9 cellular contexts compared by ENCODE assay signal in genomic region chr11:62538470-62539237, GRCh38. TPM values are rescaled to one million over a fixed set of nuclear protein-coding genes. Genes with fewer than 3 reads are reported as not detected.
A peak's percentile ranks its signal among the peaks of the same experiment; 100 is the strongest.
DNase-seq lines count a peak whose midpoint lies in the region; ATAC-seq and TF ChIP-seq lines count a peak whose summit lies in the region.
"Had no signal": no experiment of that assay in that cellular context is flagged by ENCODE, and none has a peak within 500 bp of the region (broad histone marks: within the 10 kb centered on the region; RNA-seq: fewer than 3 reads in every experiment).

No MANE protein-coding gene starts in this region.

- H3K36me3 Mint-ChIP-seq in activated naive CD4-positive, alpha-beta T cell treated with anti-CD3 and anti-CD28 coated beads, Interleukin-2, amount 10 ng/mL, durations not matched to agents 7 days and 5 days = peaks cover 15% of the 10 kb centered on the region
- peaks cover 5 to 6% of the 10 kb centered on the region in 2 donors for H3K36me3 Mint-ChIP-seq in activated naive CD4-positive, alpha-beta T cell treated with anti-CD3 and anti-CD28 coated beads, Interleukin-2, amount 50 U/mL, for 72 hours
- H3K36me3 Mint-ChIP-seq in activated naive CD8-positive, alpha-beta T cell = peaks cover 8% of the 10 kb centered on the region

- peak overlapping the region in 1 of 2 experiments; percentile 51 for H3K23ac ChIP-seq in mesenchymal stem cell (ENCODE audit: low read length in 2 of 2)

- peak overlapping the region; percentile 46 for H4K91ac ChIP-seq in mesenchymal stem cell (ENCODE audit: low read length)

- H3K79me1 ChIP-seq in mesenchymal stem cell (replicated peaks; ENCODE audit: low read length, poor library complexity, severe bottlenecking) = no peaks in the 10 kb centered on the region

- peak overlapping the region in 1 of 2 experiments; percentile 35 for H2BK12ac ChIP-seq in mesenchymal stem cell (ENCODE audit: low read length in 2 of 2)

- peak overlapping the region; percentile 90 for H3K27ac ChIP-seq in mesenchymal stem cell (ENCODE audit: low read length, poor library complexity, severe bottlenecking)
- peak overlapping the region; percentile 19 for H3K27ac ChIP-seq in upper lobe of right lung

- peak overlapping the region in 1 of 2 experiments; percentile 74 for H3K4me3 ChIP-seq in mesenchymal stem cell (ENCODE audit: insufficient read depth in 1 of 2, low read depth in 1 of 2, low read length in 2 of 2)
- peak overlapping the region; percentile 6 for H3K4me3 ChIP-seq in upper lobe of right lung

- H3K4me2 ChIP-seq in mesenchymal stem cell (ENCODE audit: low read length, poor library complexity, severe bottlenecking) = peak overlapping the region; percentile 15

- H3K9me3 ChIP-seq in mesenchymal stem cell (ENCODE audit: control insufficient read depth, low read length) = no peaks in the 10 kb centered on the region
- H3K9me3 ChIP-seq in upper lobe of right lung = no peaks in the 10 kb centered on the region
- H3K9me3 ChIP-seq: MG63 had no signal

- WGBS in mesenchymal stem cell = 80% methylated on average over 19 of the region's 19 CpGs

- H3K27me3 Mint-ChIP-seq in activated naive CD4-positive, alpha-beta T cell treated with anti-CD3 and anti-CD28 coated beads, Interleukin-2, amount 10 ng/mL, durations not matched to agents 7 days and 5 days = no peaks in the 10 kb centered on the region
- no peaks in the 10 kb centered on the region for H3K27me3 Mint-ChIP-seq in activated naive CD8-positive, alpha-beta T cell

- CTCF ChIA-PET in activated naive CD4-positive, alpha-beta T cell treated with anti-CD3 and anti-CD28 coated beads, Interleukin-2, amount 10 ng/mL, durations not matched to agents 7 days and 5 days (lab: Charles Lee) = interaction anchor here (2.7 to 11.3 kb wide), 2 partner anchors 18 to 114 kb away, joined by 22 to 276 read pairs; no protein-coding TSS in a partner anchor

- peaks cover 63% of the 10 kb centered on the region for H3K4me1 ChIP-seq in mesenchymal stem cell (ENCODE audit: control insufficient read depth, insufficient read depth, low read depth, low read length)
- peaks cover 67% of the 10 kb centered on the region for H3K4me1 ChIP-seq in upper lobe of right lung

- H3K9ac ChIP-seq in mesenchymal stem cell (ENCODE audit: low read length) = peak overlapping the region; percentile 66

- H3K27me3 ChIP-seq in mesenchymal stem cell (ENCODE audit: control insufficient read depth in 1 of 2, insufficient read depth in 1 of 2, low read length in 2 of 2) (no peaks in the 10 kb centered on the region), upper lobe of right lung (no peaks in the 10 kb centered on the region)
- H3K27me3 ChIP-seq: MG63 had no signal

- H3K4ac ChIP-seq in mesenchymal stem cell (ENCODE audit: low read depth in 1 of 2, low read length in 2 of 2) = no peak overlapping the region

- no peak overlapping the region for H4K8ac ChIP-seq in mesenchymal stem cell (ENCODE audit: low read length)

- H2BK15ac ChIP-seq in mesenchymal stem cell (ENCODE audit: low read depth, poor library complexity, severe bottlenecking) = no peak overlapping the region

- H3K27ac Mint-ChIP-seq in activated naive CD4-positive, alpha-beta T cell treated with anti-CD3 and anti-CD28 coated beads, Interleukin-2, amount 10 ng/mL, durations not matched to agents 7 days and 5 days = peak overlapping the region; percentile 40
- no peak overlapping the region for H3K27ac Mint-ChIP-seq in activated naive CD4-positive, alpha-beta T cell treated with anti-CD3 and anti-CD28 coated beads, Interleukin-2, amount 50 U/mL, for 72 hours
- H3K27ac Mint-ChIP-seq in activated naive CD8-positive, alpha-beta T cell = peak overlapping the region; percentile 41

- no peak overlapping the region for H2AFZ ChIP-seq in mesenchymal stem cell (ENCODE audit: low read depth, low read length)

- no peak overlapping the region for H2BK120ac ChIP-seq in mesenchymal stem cell (ENCODE audit: low read depth, low read length)

- intact Hi-C loops in upper lobe of right lung (cut with DNase I) = loop anchor here (10.0 kb wide), 1 partner anchor 114 kb away; no protein-coding TSS in a partner anchor

- H3K36me3 ChIP-seq in mesenchymal stem cell (ENCODE audit: control insufficient read depth in 1 of 2, insufficient read depth in 2 of 2, low read depth in 1 of 2, low read length in 2 of 2) (peaks cover 44 to 65% of the 10 kb centered on the region in 2 experiments), upper lobe of right lung (peaks cover 34% of the 10 kb centered on the region)

- peak overlapping the region in 1 of 2 experiments; percentile 41 for H3K18ac ChIP-seq in mesenchymal stem cell (ENCODE audit: low read depth in 1 of 2, low read length in 2 of 2)

- no peak overlapping the region for H2AK5ac ChIP-seq in mesenchymal stem cell (ENCODE audit: low read length, severe bottlenecking)

- H3K14ac ChIP-seq in mesenchymal stem cell (ENCODE audit: low read length in 2 of 2) = no peak overlapping the region

- peaks cover 52% of the 10 kb centered on the region for H3K4me1 Mint-ChIP-seq in activated naive CD4-positive, alpha-beta T cell treated with anti-CD3 and anti-CD28 coated beads, Interleukin-2, amount 10 ng/mL, durations not matched to agents 7 days and 5 days
- H3K4me1 Mint-ChIP-seq in activated naive CD8-positive, alpha-beta T cell (ENCODE audit: low read depth) = peaks cover 52% of the 10 kb centered on the region

- H3K4me3 Mint-ChIP-seq in activated naive CD4-positive, alpha-beta T cell treated with anti-CD3 and anti-CD28 coated beads, Interleukin-2, amount 10 ng/mL, durations not matched to agents 7 days and 5 days = no peak overlapping the region
- no peak overlapping the region for H3K4me3 Mint-ChIP-seq in activated naive CD8-positive, alpha-beta T cell

- no peak for ATAC-seq in activated naive CD4-positive, alpha-beta T cell treated with anti-CD3 and anti-CD28 coated beads, Interleukin-2, amount 50 U/mL, for 72 hours
- ATAC-seq in upper lobe of right lung = no peak

- H3K9me3 Mint-ChIP-seq in activated naive CD4-positive, alpha-beta T cell treated with anti-CD3 and anti-CD28 coated beads, Interleukin-2, amount 10 ng/mL, durations not matched to agents 7 days and 5 days = no peaks in the 10 kb centered on the region
- no peaks in the 10 kb centered on the region for H3K9me3 Mint-ChIP-seq in activated naive CD4-positive, alpha-beta T cell treated with anti-CD3 and anti-CD28 coated beads, Interleukin-2, amount 50 U/mL, for 72 hours
- no peaks in the 10 kb centered on the region for H3K9me3 Mint-ChIP-seq in activated naive CD8-positive, alpha-beta T cell (ENCODE audit: low read depth)

- peak overlapping the region; percentile 1 for H2BK5ac ChIP-seq in mesenchymal stem cell (ENCODE audit: low read depth, low read length, poor library complexity, severe bottlenecking)

- TF ChIP-seq CTCF in upper lobe of right lung (IDR thresholded peaks at IDR 0.05) = no peak

- no peak for DNase-seq in activated naive CD4-positive, alpha-beta T cell treated with anti-CD3 and anti-CD28 coated beads, Interleukin-2, amount 10 ng/mL, durations not matched to agents 7 days and 5 days
- DNase-seq in activated naive CD4-positive, alpha-beta T cell treated with anti-CD3 and anti-CD28 coated beads, Interleukin-2, amount 50 U/mL, for 72 hours (ENCODE audit: low spot score in 2 of 2) = no peak
- no peak for DNase-seq in mesenchymal stem cell
- no peak for DNase-seq in upper lobe of right lung
- DNase-seq in GM03348 (ENCODE audit: low spot score) = no peak
- DNase-seq in NCI-H2227 treated with DMSO at 0.1 percent for 48 hours (lab: John Stamatoyannopoulos, UW) = no peak
- DNase-seq in NCI-H1105 treated with DMSO at 0.1 percent for 48 hours (lab: John Stamatoyannopoulos, UW) = no peak

RNA-seq across cellular contexts. Expression of gene AHNAK, which starts 8.0 kb away (rescaled TPM):
- total RNA-seq in activated naive CD4-positive, alpha-beta T cell treated with anti-CD3 and anti-CD28 coated beads, Interleukin-2, amount 50 U/mL, for 72 hours = 10 to 100 TPM; 17.6 to 97.3 TPM
- 71.8 TPM for polyA plus RNA-seq in mesenchymal stem cell (2013, experiment 1 of 2)
- polyA plus RNA-seq in mesenchymal stem cell (2013, experiment 2 of 2) = 65.2 TPM
- 819 TPM for total RNA-seq in upper lobe of right lung

RNA-seq across cellular contexts. Expression of gene EEF1G, which starts 35.0 kb away (rescaled TPM):
- 1,000 to 10,000 TPM; 1,622 to 2,023 TPM for total RNA-seq in activated naive CD4-positive, alpha-beta T cell treated with anti-CD3 and anti-CD28 coated beads, Interleukin-2, amount 50 U/mL, for 72 hours
- 1,160 TPM for polyA plus RNA-seq in mesenchymal stem cell (2013, experiment 1 of 2)
- polyA plus RNA-seq in mesenchymal stem cell (2013, experiment 2 of 2) = 1,130 TPM
- total RNA-seq in upper lobe of right lung = 847 TPM

RNA-seq across cellular contexts. Expression of gene TUT1, which starts 52.7 kb away (rescaled TPM):
- 10 to 100 TPM; 31.8 to 34.9 TPM for total RNA-seq in activated naive CD4-positive, alpha-beta T cell treated with anti-CD3 and anti-CD28 coated beads, Interleukin-2, amount 50 U/mL, for 72 hours
- polyA plus RNA-seq in mesenchymal stem cell (2013, experiment 1 of 2) = 6.3 TPM
- 6.5 TPM for polyA plus RNA-seq in mesenchymal stem cell (2013, experiment 2 of 2)
- 17.6 TPM for total RNA-seq in upper lobe of right lung

Comparison
In these comparisons a context has a peak if more than half of its experiments do, and no peak if none do; other contexts are left out.
1. H3K27ac Mint-ChIP-seq: peak in activated naive CD4-positive, alpha-beta T cell treated with anti-CD3 and anti-CD28 coated beads, Interleukin-2, amount 10 ng/mL, durations not matched to agents 7 days and 5 days (single experiment) and activated naive CD8-positive, alpha-beta T cell (single experiment); none in activated naive CD4-positive, alpha-beta T cell treated with anti-CD3 and anti-CD28 coated beads, Interleukin-2, amount 50 U/mL, for 72 hours (0 of 2).